ENCODE assay signal across 10 cellular contexts in genomic region chr17:43709210-43709609, GRCh38. TPM values are rescaled to one million over a fixed set of nuclear protein-coding genes. Genes with fewer than 3 reads are reported as not detected.
"Had no signal": no experiment of that assay in that cellular context is flagged by ENCODE, and none has a peak within 500 bp of the region (broad histone marks: within the 10 kb centered on the region; RNA-seq: fewer than 3 reads in every experiment).

No MANE protein-coding gene starts in this region.

- H3K4me3 Mint-ChIP-seq: GM23338, H9, HFFc6, IgD-negative memory B cell had no signal

- H3K27ac ChIP-seq: HL-60 had no signal

- ATAC-seq: GM23338, HepG2 had no signal

- H3K9me3 Mint-ChIP-seq: GM23338, H9, IgD-negative memory B cell had no signal

- H3K4me3 ChIP-seq: GM23338 had no signal

- DNase-seq: H9, HCEC 1CT, HFFc6, KBM-7 had no signal

- H3K27ac Mint-ChIP-seq: GM23338, H9, HFFc6 had no signal

RNA-seq across cellular contexts. Expression of gene MEOX1, which starts 47.5 kb away (rescaled TPM):
- total RNA-seq: GM23338, H1, H9, HepG2, HFFc6, HT1080 had no signal
- polyA plus RNA-seq: GM23338, H1, HepG2, IgD-negative memory B cell had no signal

RNA-seq across cellular contexts. Expression of gene SOST, which starts 49.4 kb away (rescaled TPM):
- total RNA-seq: GM23338, H1, H9, HepG2, HFFc6, HT1080 had no signal
- polyA plus RNA-seq: GM23338, HepG2, IgD-negative memory B cell had no signal
